Comparison of ENCODE assay signal across 8 cellular contexts in genomic region chr1:46303872-46304326, GRCh38. TPM values are rescaled to one million over a fixed set of nuclear protein-coding genes. Genes with fewer than 3 reads are reported as not detected.
DNase-seq lines count a peak whose midpoint lies in the region; ATAC-seq, FAIRE-seq and TF ChIP-seq lines count a peak whose summit lies in the region.

No MANE protein-coding gene starts in this region.

- H3K9ac ChIP-seq in K562 (ENCODE audit: insufficient read depth in 1 of 2, low read depth in 2 of 2, low read length in 2 of 2), result peak overlapping the region; percentile 98 to 100

- peak overlapping the region; percentile 97 for H3K4me2 ChIP-seq in K562 (ENCODE audit: insufficient read depth, low read length)

- DNase-seq in left ventricle myocardium inferior (no peak), cardiac septum (ENCODE audit: low spot score) (no peak), K562 (ENCODE audit: extremely low read depth in 1 of 4, low spot score in 3 of 4) (no peak), lung microvascular endothelial cell (ENCODE audit: low read depth in 2 of 2) (peak; percentile 11 to 15), aorta (no peak)
- no peak for DNase-seq in stimulated activated CD4-positive, alpha-beta T cell treated with anti-CD3 and anti-CD28 coated beads, Interleukin-2, amount 100 ng/mL, for 48 hours

- ATAC-seq in K562 (no peak), aorta (ENCODE audit: low FRiP score) (peak; percentile 8), HG03039 (IDR thresholded peaks at IDR 0.05; ENCODE audit: unreplicated experiment) (no peak), esophagus mucosa (no peak)

- H3K27ac ChIP-seq in left ventricle myocardium inferior (replicated peaks) (peak overlapping the region; percentile 98), K562 (ENCODE audit: extremely low read depth, low read depth, low read length) (peak overlapping the region; percentile 96), aorta (ENCODE audit: low read depth in 1 of 2, low read length in 2 of 2) (peak overlapping the region in 1 of 2 donors; percentile 75)

- H3K4me3 ChIP-seq in left ventricle myocardium inferior (peak overlapping the region; percentile 99), K562 (peak overlapping the region; percentile 76), aorta (ENCODE audit: low read length in 2 of 2) (peak overlapping the region; percentile 75 to 86)

- FAIRE-seq in K562 (lab: Jason Lieb, UNC), result no peak

- no peak for TF ChIP-seq EP300 in K562 (IDR thresholded peaks at IDR 0.05; ENCODE audit: low read length)

- TSS peak; percentile 79 for BruUV-seq in K562 (replicated peaks; lab: Mats Ljungman, UMichigan)

- intact Hi-C loops in left ventricle myocardium inferior (cut with micrococcal nuclease) (no loop called here), cardiac septum (cut with DNase I) (loop anchor here (1.0 to 2.0 kb wide), 2 partner anchors 36 to 57 kb away; partner anchors contain the start of genes NSUN4 and RAD54L), K562 (cut with micrococcal nuclease) (loop anchor here (1.0 to 5.0 kb wide), 2 partner anchors 36 to 57 kb away; partner anchors contain the start of genes NSUN4 and RAD54L), aorta (cut with DNase I) (loop anchor here (1.0 to 5.0 kb wide), 3 partner anchors 36 to 57 kb away; partner anchors contain the start of genes NSUN4 (in 1 of the 2) and RAD54L (in 1 of the 2))

- H3K36me3 ChIP-seq in left ventricle myocardium inferior (peaks cover 23% of the 10 kb centered on the region), K562 (ENCODE audit: control insufficient read depth, insufficient read depth, low read length) (peaks cover 49% of the 10 kb centered on the region), aorta (ENCODE audit: control insufficient read depth in 1 of 2, insufficient read depth in 2 of 2, low read length in 1 of 2) (no peaks in the 10 kb centered on the region)

- no peak for TF ChIP-seq CTCF in left ventricle myocardium inferior (IDR thresholded peaks at IDR 0.05; ENCODE audit: borderline replicate concordance)
- 0 out of 6 replicates have a peak, but pooled peaks of 1 of the 3 experiments have one; percentile 5 for TF ChIP-seq CTCF in K562 (IDR thresholded peaks at IDR 0.05 in 2 of 3, conservative IDR thresholded peaks at IDR 0.05 in 1 of 3; ENCODE audit: insufficient read depth in 2 of 3, low read depth in 1 of 3, low read length in 3 of 3)

- H3K27me3 ChIP-seq in left ventricle myocardium inferior (ENCODE audit: low read depth) (no peaks in the 10 kb centered on the region), K562 (ENCODE audit: control insufficient read depth in 2 of 2, insufficient read depth in 2 of 2, low read length in 2 of 2) (no peaks in the 10 kb centered on the region), aorta (ENCODE audit: control insufficient read depth in 1 of 2, insufficient read depth in 2 of 2, low read length in 1 of 2) (no peaks in the 10 kb centered on the region)

- WGBS in K562 (ENCODE audit: insufficient coverage, low coverage, missing lambda C conversion rate), result 0% methylated on average over 14 of the region's 14 CpGs
- WGBS in aorta, 2 donors, result 0% methylated on average over 14 of the region's 14 CpGs

- H3K9me1 ChIP-seq in K562 (ENCODE audit: control insufficient read depth, insufficient read depth, low read length), result no peaks in the 10 kb centered on the region

- CTCF ChIA-PET in K562 (lab: Yijun Ruan, JAX; ENCODE audit: low intra/inter-chr PET ratio), result interaction anchor here (0.9 kb wide), 1 partner anchor 44 kb away, joined by 4 read pairs; no protein-coding TSS in a partner anchor

- H2AFZ ChIP-seq in K562 (ENCODE audit: low read depth, low read length), result peak overlapping the region; percentile 96

- in situ Hi-C loops in K562 (cut with MboI), result no loop called here

- H4K20me1 ChIP-seq in K562 (replicated peaks; ENCODE audit: control insufficient read depth, insufficient read depth, low read length), result peaks cover 38% of the 10 kb centered on the region

- H3K9me3 ChIP-seq in left ventricle myocardium inferior (replicated peaks) (no peaks in the 10 kb centered on the region), K562 (replicated peaks; ENCODE audit: control insufficient read depth, insufficient read depth, low read depth, low read length) (no peaks in the 10 kb centered on the region), aorta (ENCODE audit: control insufficient read depth, low read length) (no peaks in the 10 kb centered on the region)

- peaks cover 100% of the 10 kb centered on the region for H3K79me2 ChIP-seq in K562 (ENCODE audit: control insufficient read depth, insufficient read depth, low read length)

- peaks cover 92% of the 10 kb centered on the region for H3K4me1 ChIP-seq in left ventricle myocardium inferior
- H3K4me1 ChIP-seq in K562 (replicated peaks in 1 of 2; ENCODE audit: control insufficient read depth in 2 of 2, insufficient read depth in 2 of 2, low read length in 2 of 2), result peaks cover 31 to 44% of the 10 kb centered on the region in 2 experiments; a peak in 4 of 5 replicates
- H3K4me1 ChIP-seq in aorta (ENCODE audit: control insufficient read depth in 1 of 2, insufficient read depth in 2 of 2, low read length in 2 of 2), result no peaks in the 10 kb centered on the region

- no peak for TF ChIP-seq RAD21 in K562 (CRISPR knock-in tag; conservative IDR thresholded peaks at IDR 0.05 in 1 of 2, IDR thresholded peaks at IDR 0.05 in 1 of 2)

- POLR2A ChIA-PET in K562 (lab: Yijun Ruan, JAX), result interaction anchor here (0.6 to 3.5 kb wide), 18 partner anchors 10 to 1538 kb away, joined by 3 to 46 read pairs (median 5); partner anchors contain the start of genes NSUN4 and RAD54L

- no peak for TF ChIP-seq POLR2A in K562 (conservative IDR thresholded peaks at IDR 0.05)

RNA-seq across cellular contexts. Expression of gene UQCRH, which starts 0.4 kb away (rescaled TPM):
- 1,085 TPM for total RNA-seq in left ventricle myocardium inferior
- 907 TPM for total RNA-seq in cardiac septum
- total RNA-seq in K562 (2011; cell fraction: chromatin; rRNA removed; ENCODE audit: low replicate concordance), result 185 and 351 TPM in 2 replicates
- total RNA-seq in K562 (2011; cell fraction: nucleolus; rRNA removed), result 205 and 247 TPM in 2 replicates
- total RNA-seq in K562 (2011; cell fraction: nucleoplasm; rRNA removed), result 458 and 624 TPM in 2 replicates
- total RNA-seq in K562 (2014; rRNA removed), result 2,410 and 3,306 TPM in 2 replicates
- total RNA-seq in K562 (2014; rRNA removed; fragmentation: Illumina TruSeq; extraction: Trizol), result 2,696 and 2,943 TPM in 2 replicates
- total RNA-seq in K562 (2015; rRNA removed; fragmentation: Illumina TruSeq; extraction: Trizol), result 1,782 and 1,893 TPM in 2 replicates
- 1,267 and 1,360 TPM in 2 replicates for total RNA-seq in K562 (2021)
- 2,284 and 2,713 TPM in 2 replicates for polyA plus RNA-seq in K562 (2011; rRNA removed)
- polyA plus RNA-seq in K562 (2011; cell fraction: cytosol; rRNA removed), result 724 and 2,858 TPM in 2 replicates
- polyA plus RNA-seq in K562 (2011; cell fraction: nucleus; rRNA removed), result 272 and 676 TPM in 2 replicates
- 1,181 and 2,353 TPM in 2 replicates for polyA plus RNA-seq in K562 (2012)
- polyA plus RNA-seq in K562 (2014; fragmentation: Illumina TruSeq; extraction: Trizol), result 1,923 and 1,965 TPM in 2 replicates
- 1,000 to 10,000 TPM; 4,348 to 5,184 TPM for polyA plus RNA-seq in K562 (2014; fragmentation: Nextera tagmentation; extraction: Ambion mirVana)
- 1,877 and 2,534 TPM in 2 replicates for polyA plus RNA-seq in K562 (2014; rRNA removed)
- polyA minus RNA-seq in K562 (2011; rRNA and poly(A)+ RNA removed), result 762 and 899 TPM in 2 replicates
- polyA minus RNA-seq in K562 (2011; cell fraction: cytosol; rRNA and poly(A)+ RNA removed), result 241 and 256 TPM in 2 replicates
- polyA minus RNA-seq in K562 (2011; cell fraction: nucleus; rRNA and poly(A)+ RNA removed), result 65.4 and 198 TPM in 2 replicates
- total RNA-seq in lung microvascular endothelial cell, result 274 and 399 TPM in 2 replicates
- total RNA-seq in aorta, result 100 to 1,000 TPM; 100 to 134 TPM
- polyA plus RNA-seq in aorta, result 100 to 1,000 TPM; 262 to 739 TPM
- 291 TPM for total RNA-seq in esophagus mucosa

RNA-seq across cellular contexts. Expression of gene LRRC41, which starts 0.5 kb away (rescaled TPM):
- 38.8 TPM for total RNA-seq in left ventricle myocardium inferior
- total RNA-seq in cardiac septum, result 52.5 TPM
- total RNA-seq in K562 (2011; cell fraction: chromatin; rRNA removed; ENCODE audit: low replicate concordance), result 66.5 and 77.9 TPM in 2 replicates
- 55.3 and 56.5 TPM in 2 replicates for total RNA-seq in K562 (2011; cell fraction: nucleolus; rRNA removed)
- total RNA-seq in K562 (2011; cell fraction: nucleoplasm; rRNA removed), result 56.4 and 78.1 TPM in 2 replicates
- total RNA-seq in K562 (2014; rRNA removed), result 49.0 and 61.0 TPM in 2 replicates
- 27.2 and 30.7 TPM in 2 replicates for total RNA-seq in K562 (2014; rRNA removed; fragmentation: Illumina TruSeq; extraction: Trizol)
- 47.1 and 49.7 TPM in 2 replicates for total RNA-seq in K562 (2015; rRNA removed; fragmentation: Illumina TruSeq; extraction: Trizol)
- total RNA-seq in K562 (2021), result 64.3 and 64.7 TPM in 2 replicates
- 39.6 and 70.2 TPM in 2 replicates for polyA plus RNA-seq in K562 (2011; rRNA removed)
- 74.3 and 85.0 TPM in 2 replicates for polyA plus RNA-seq in K562 (2011; cell fraction: cytosol; rRNA removed)
- 66.4 and 77.5 TPM in 2 replicates for polyA plus RNA-seq in K562 (2011; cell fraction: nucleus; rRNA removed)
- polyA plus RNA-seq in K562 (2012), result 36.7 and 72.3 TPM in 2 replicates
- polyA plus RNA-seq in K562 (2014; fragmentation: Illumina TruSeq; extraction: Trizol), result 52.3 and 56.7 TPM in 2 replicates
- 10 to 100 TPM; 10.5 to 11.7 TPM for polyA plus RNA-seq in K562 (2014; fragmentation: Nextera tagmentation; extraction: Ambion mirVana)
- polyA plus RNA-seq in K562 (2014; rRNA removed), result 44.2 and 50.0 TPM in 2 replicates
- 37.4 and 44.6 TPM in 2 replicates for polyA minus RNA-seq in K562 (2011; rRNA and poly(A)+ RNA removed)
- 44.1 and 45.1 TPM in 2 replicates for polyA minus RNA-seq in K562 (2011; cell fraction: cytosol; rRNA and poly(A)+ RNA removed)
- polyA minus RNA-seq in K562 (2011; cell fraction: nucleus; rRNA and poly(A)+ RNA removed), result 33.0 and 46.3 TPM in 2 replicates
- 43.4 and 45.0 TPM in 2 replicates for total RNA-seq in lung microvascular endothelial cell
- 10 to 100 TPM; 48.5 to 49.1 TPM for total RNA-seq in aorta
- 10 to 100 TPM; 13.4 to 39.8 TPM for polyA plus RNA-seq in aorta
- total RNA-seq in esophagus mucosa, result 42.0 TPM

RNA-seq across cellular contexts. Expression of gene NSUN4, which starts 36.7 kb away (rescaled TPM):
- total RNA-seq in left ventricle myocardium inferior (14.1 TPM), cardiac septum (18.5 TPM), K562 (2014; rRNA removed) (33.4 and 37.0 TPM in 2 replicates), K562 (2014; rRNA removed; fragmentation: Illumina TruSeq; extraction: Trizol) (34.1 and 39.0 TPM in 2 replicates), K562 (2015; rRNA removed; fragmentation: Illumina TruSeq; extraction: Trizol) (33.8 and 34.2 TPM in 2 replicates), K562 (2021) (43.3 and 44.4 TPM in 2 replicates), lung microvascular endothelial cell (12.2 and 16.3 TPM in 2 replicates), aorta (10 to 100 TPM; 21.2 to 26.3 TPM), esophagus mucosa (18.5 TPM)
- 126 and 174 TPM in 2 replicates for total RNA-seq in K562 (2011; cell fraction: chromatin; rRNA removed; ENCODE audit: low replicate concordance)
- total RNA-seq in K562 (2011; cell fraction: nucleolus; rRNA removed), result 97.2 and 98.2 TPM in 2 replicates
- total RNA-seq in K562 (2011; cell fraction: nucleoplasm; rRNA removed), result 106 and 123 TPM in 2 replicates
- polyA plus RNA-seq in K562 (2011; rRNA removed) (60.2 and 65.6 TPM in 2 replicates), K562 (2014; fragmentation: Illumina TruSeq; extraction: Trizol) (47.8 and 47.9 TPM in 2 replicates), K562 (2014; fragmentation: Nextera tagmentation; extraction: Ambion mirVana) (10 to 100 TPM; 47.3 to 54.9 TPM), K562 (2014; rRNA removed) (43.5 and 46.3 TPM in 2 replicates), aorta (1 to 10 TPM; 8.6 to 9.7 TPM)
- 53.3 and 69.6 TPM in 2 replicates for polyA plus RNA-seq in K562 (2011; cell fraction: cytosol; rRNA removed)
- polyA plus RNA-seq in K562 (2011; cell fraction: nucleus; rRNA removed), result 43.8 and 46.3 TPM in 2 replicates
- 37.5 and 42.1 TPM in 2 replicates for polyA plus RNA-seq in K562 (2012)
- polyA minus RNA-seq in K562 (2011; rRNA and poly(A)+ RNA removed), result 113 and 133 TPM in 2 replicates
- 44.5 and 46.0 TPM in 2 replicates for polyA minus RNA-seq in K562 (2011; cell fraction: cytosol; rRNA and poly(A)+ RNA removed)
- polyA minus RNA-seq in K562 (2011; cell fraction: nucleus; rRNA and poly(A)+ RNA removed), result 24.6 and 44.7 TPM in 2 replicates

RNA-seq across cellular contexts. Expression of gene RAD54L, which starts 56.3 kb away (rescaled TPM):
- total RNA-seq in left ventricle myocardium inferior (0.71 TPM), cardiac septum (0.97 TPM), K562 (2014; rRNA removed) (33.1 and 37.5 TPM in 2 replicates), K562 (2014; rRNA removed; fragmentation: Illumina TruSeq; extraction: Trizol) (19.9 and 25.3 TPM in 2 replicates), K562 (2015; rRNA removed; fragmentation: Illumina TruSeq; extraction: Trizol) (30.9 and 31.2 TPM in 2 replicates), K562 (2021) (67.0 and 72.7 TPM in 2 replicates), lung microvascular endothelial cell (0.79 and 2.2 TPM in 2 replicates), aorta (1 to 10 TPM; 1.6 to 2.3 TPM), esophagus mucosa (5.2 TPM)
- total RNA-seq in K562 (2011; cell fraction: chromatin; rRNA removed; ENCODE audit: low replicate concordance), result 121 and 199 TPM in 2 replicates
- 90.1 and 94.5 TPM in 2 replicates for total RNA-seq in K562 (2011; cell fraction: nucleolus; rRNA removed)
- total RNA-seq in K562 (2011; cell fraction: nucleoplasm; rRNA removed), result 71.5 and 90.3 TPM in 2 replicates
- polyA plus RNA-seq in K562 (2011; rRNA removed) (17.9 and 38.9 TPM in 2 replicates), K562 (2014; fragmentation: Illumina TruSeq; extraction: Trizol) (77.7 and 80.1 TPM in 2 replicates), K562 (2014; fragmentation: Nextera tagmentation; extraction: Ambion mirVana) (10 to 100 TPM; 37.1 to 92.3 TPM), K562 (2014; rRNA removed) (38.2 and 43.9 TPM in 2 replicates), aorta (1 to 10 TPM in 1 of 2 donors, not detected in 1; 4.2 TPM)
- 25.3 and 30.2 TPM in 2 replicates for polyA plus RNA-seq in K562 (2011; cell fraction: cytosol; rRNA removed)
- polyA plus RNA-seq in K562 (2011; cell fraction: nucleus; rRNA removed), result 141 and 147 TPM in 2 replicates
- polyA plus RNA-seq in K562 (2012), result 41.9 and 42.0 TPM in 2 replicates
- polyA minus RNA-seq in K562 (2011; rRNA and poly(A)+ RNA removed), result 23.8 and 25.3 TPM in 2 replicates
- polyA minus RNA-seq in K562 (2011; cell fraction: cytosol; rRNA and poly(A)+ RNA removed), result 21.7 and 27.2 TPM in 2 replicates
- 27.9 and 34.2 TPM in 2 replicates for polyA minus RNA-seq in K562 (2011; cell fraction: nucleus; rRNA and poly(A)+ RNA removed)

Comparison
In these comparisons a context has a peak if more than half of its experiments do, and no peak if none do; other contexts are left out.
1. DNase-seq: peak in lung microvascular endothelial cell (2 of 2); none in left ventricle myocardium inferior (single experiment), cardiac septum (single experiment), K562 (0 of 4), aorta (0 of 2) and stimulated activated CD4-positive, alpha-beta T cell treated with anti-CD3 and anti-CD28 coated beads, Interleukin-2, amount 100 ng/mL, for 48 hours (0 of 2).
2. Peak in every context shown above with its lines, with median percentiles within 50 percentile points of each other: H3K4me3 ChIP-seq.